Comparison of ENCODE assay signal across 8 cellular contexts in genomic region chr1:201149400-201149799, GRCh38. TPM values are rescaled to one million over a fixed set of nuclear protein-coding genes. Genes with fewer than 3 reads are reported as not detected.
DNase-seq lines count a peak whose midpoint lies in the region; ATAC-seq and TF ChIP-seq lines count a peak whose summit lies in the region.

No MANE protein-coding gene starts in this region.

- no peak overlapping the region for H3K27ac Mint-ChIP-seq in neural progenitor cell

- TF ChIP-seq CTCF in cardiac muscle cell (IDR thresholded peaks at IDR 0.05; ENCODE audit: low read depth, low read length) (peak; percentile 41), neural progenitor cell (IDR thresholded peaks at IDR 0.05) (peak; percentile 55)

- H3K9me3 ChIP-seq in cardiac muscle cell (ENCODE audit: low read depth) (no peaks in the 10 kb centered on the region), neural progenitor cell (ENCODE audit: low read depth) (no peaks in the 10 kb centered on the region)

- H3K36me3 Mint-ChIP-seq in neural progenitor cell: peaks cover 39% of the 10 kb centered on the region

- DNase-seq in cardiac muscle cell (ENCODE audit: low read depth in 1 of 2, low spot score in 1 of 2): peak; percentile 44 to 49
- DNase-seq in Right ventricle myocardium inferior (ENCODE audit: missing footprints): no peak
- DNase-seq in NCI-H1694 (lab: John Stamatoyannopoulos, UW): peak; percentile 37
- peak; percentile 78 to 82 for DNase-seq in T47D (ENCODE audit: low read depth in 1 of 2, low spot score in 1 of 2)
- DNase-seq in neural progenitor cell (ENCODE audit: low spot score): peak; percentile 47
- DNase-seq in activated naive CD4-positive, alpha-beta T cell treated with Interleukin-2 at 50 U/mL for 16 hours: no peak

- H3K79me2 ChIP-seq in neural progenitor cell (ENCODE audit: low read depth): peaks cover 32% of the 10 kb centered on the region

- H3K27me3 ChIP-seq in cardiac muscle cell (no peaks in the 10 kb centered on the region), neural progenitor cell (no peaks in the 10 kb centered on the region)

- in situ Hi-C loops in T47D (cut with HindIII; ENCODE audit: low pct_unique_long_range_greater_than_20kb, low sequenced_read_pairs): no loop called here

- H4K20me1 ChIP-seq in neural progenitor cell (ENCODE audit: low read depth): peaks cover 55% of the 10 kb centered on the region

- no peak overlapping the region for H3K4me3 ChIP-seq in cardiac muscle cell
- H3K4me3 ChIP-seq in neural progenitor cell: no peak overlapping the region

- H3K27me3 Mint-ChIP-seq in neural progenitor cell (ENCODE audit: insufficient read depth, low read depth): peaks cover 2% of the 10 kb centered on the region

- H3K9me3 Mint-ChIP-seq in neural progenitor cell: no peaks in the 10 kb centered on the region

- H3K4me1 Mint-ChIP-seq in neural progenitor cell: peaks cover 14% of the 10 kb centered on the region

- H3K4me3 Mint-ChIP-seq in neural progenitor cell: no peak overlapping the region

- no peak overlapping the region for H2AFZ ChIP-seq in neural progenitor cell (replicated peaks)

- H3F3A ChIP-seq in neural progenitor cell (ENCODE audit: low read depth): no peaks in the 10 kb centered on the region

- H3K4me1 ChIP-seq in cardiac muscle cell (ENCODE audit: low read depth) (peaks cover 5% of the 10 kb centered on the region), neural progenitor cell (peaks cover 9% of the 10 kb centered on the region)

- ATAC-seq in Right ventricle myocardium inferior: no peak
- no peak for ATAC-seq in GM21526 (IDR thresholded peaks at IDR 0.05; ENCODE audit: low FRiP score, unreplicated experiment)
- no peak for ATAC-seq in HG02852 (IDR thresholded peaks at IDR 0.05; ENCODE audit: unreplicated experiment)

- H3K36me3 ChIP-seq in cardiac muscle cell (peaks cover 55% of the 10 kb centered on the region), neural progenitor cell (peaks cover 3% of the 10 kb centered on the region)

- intact Hi-C loops in Right ventricle myocardium inferior (cut with DNase I): no loop called here

- no peak overlapping the region for H3K9ac ChIP-seq in neural progenitor cell

- H3K4me2 ChIP-seq in neural progenitor cell: no peak overlapping the region

- H3K27ac ChIP-seq in cardiac muscle cell (no peak overlapping the region), neural progenitor cell (no peak overlapping the region)

RNA-seq across cellular contexts. Expression of gene TMEM9, which starts 4.9 kb away (rescaled TPM):
- total RNA-seq in cardiac muscle cell (190 and 215 TPM in 2 replicates), Right ventricle myocardium inferior (26.6 TPM), neural progenitor cell (ENCODE audit: low replicate concordance) (109 and 187 TPM in 2 replicates)
- polyA plus RNA-seq in cardiac muscle cell: 171 and 195 TPM in 2 replicates

RNA-seq across cellular contexts. Expression of gene ASCL5, which starts 22.4 kb away (rescaled TPM):
- total RNA-seq in cardiac muscle cell: 0.18 and 0.88 TPM in 2 replicates
- 0.16 TPM in 1 of 2 replicates, not detected in the other for polyA plus RNA-seq in cardiac muscle cell
- total RNA-seq in Right ventricle myocardium inferior: not detected
- not detected in 2 replicates for total RNA-seq in neural progenitor cell (ENCODE audit: low replicate concordance)

RNA-seq across cellular contexts. Expression of gene CACNA1S, which starts 37.2 kb away (rescaled TPM):
- total RNA-seq in cardiac muscle cell: 0.30 and 0.35 TPM in 2 replicates
- 0.12 TPM in 1 of 2 replicates, not detected in the other for polyA plus RNA-seq in cardiac muscle cell
- not detected for total RNA-seq in Right ventricle myocardium inferior
- 0.11 and 0.12 TPM in 2 replicates for total RNA-seq in neural progenitor cell (ENCODE audit: low replicate concordance)

RNA-seq across cellular contexts. Expression of gene IGFN1, which starts 41.2 kb away (rescaled TPM):
- total RNA-seq in cardiac muscle cell: 0.32 TPM in 1 of 2 replicates, not detected in the other
- polyA plus RNA-seq in cardiac muscle cell: not detected in 2 replicates
- total RNA-seq in Right ventricle myocardium inferior: not detected
- total RNA-seq in neural progenitor cell (ENCODE audit: low replicate concordance): 0.15 TPM in 1 of 2 replicates, not detected in the other

Comparison
In these comparisons a context has a peak if more than half of its experiments do, and no peak if none do; other contexts are left out.
1. DNase-seq: peak in cardiac muscle cell (2 of 2), NCI-H1694 (single experiment), T47D (2 of 2) and neural progenitor cell (single experiment); none in Right ventricle myocardium inferior (single experiment) and activated naive CD4-positive, alpha-beta T cell treated with Interleukin-2 at 50 U/mL for 16 hours (single experiment).